1 cellular context compared by ENCODE assay signal in genomic region chr6:139027620-139028182, GRCh38.
TF ChIP-seq lines count a peak whose summit lies in the region.

No MANE protein-coding gene starts in this region.

TF ChIP-seq in K562, 482 proteins besides CTCF, POLR2A, EP300 and RAD21 (continued from another document):
- TF ChIP-seq ZNF347 (CRISPR knock-in tag; IDR thresholded peaks at IDR 0.05; ENCODE audit: low read depth): no peak
- no peak for TF ChIP-seq HDAC8 (tag; IDR thresholded peaks at IDR 0.05)
- TF ChIP-seq RERE (CRISPR knock-in tag; IDR thresholded peaks at IDR 0.05; ENCODE audit: borderline replicate concordance): no peak
- TF ChIP-seq CSDE1 (IDR thresholded peaks at IDR 0.05): no peak
- no peak for TF ChIP-seq PTBP1 (IDR thresholded peaks at IDR 0.05; ENCODE audit: low read depth, low read length)
- TF ChIP-seq GTF2F1 (IDR thresholded peaks at IDR 0.05; ENCODE audit: low read depth, low read length): no peak
- no peak for TF ChIP-seq SPI1 (IDR thresholded peaks at IDR 0.05; ENCODE audit: borderline replicate concordance, low read depth, low read length)
- TF ChIP-seq PCBP2 (IDR thresholded peaks at IDR 0.05; ENCODE audit: low read depth, low read length, poor library complexity, severe bottlenecking): no peak
- no peak for TF ChIP-seq ZNF174 (CRISPR knock-in tag; IDR thresholded peaks at IDR 0.05)
- TF ChIP-seq SP1 (CRISPR knock-in tag; IDR thresholded peaks at IDR 0.05): no peak
- TF ChIP-seq ARID4B (CRISPR knock-in tag; IDR thresholded peaks at IDR 0.05): no peak
- no peak for TF ChIP-seq PATZ1 (CRISPR knock-in tag; IDR thresholded peaks at IDR 0.05; ENCODE audit: borderline replicate concordance)
- TF ChIP-seq ETV1 (tag; conservative IDR thresholded peaks at IDR 0.05; ENCODE audit: low read depth): no peak
- TF ChIP-seq ZHX1 (conservative IDR thresholded peaks at IDR 0.05; ENCODE audit: low read length): no peak
